ENCODE assay signal across 18 cellular contexts in the genomic region with DNA sequence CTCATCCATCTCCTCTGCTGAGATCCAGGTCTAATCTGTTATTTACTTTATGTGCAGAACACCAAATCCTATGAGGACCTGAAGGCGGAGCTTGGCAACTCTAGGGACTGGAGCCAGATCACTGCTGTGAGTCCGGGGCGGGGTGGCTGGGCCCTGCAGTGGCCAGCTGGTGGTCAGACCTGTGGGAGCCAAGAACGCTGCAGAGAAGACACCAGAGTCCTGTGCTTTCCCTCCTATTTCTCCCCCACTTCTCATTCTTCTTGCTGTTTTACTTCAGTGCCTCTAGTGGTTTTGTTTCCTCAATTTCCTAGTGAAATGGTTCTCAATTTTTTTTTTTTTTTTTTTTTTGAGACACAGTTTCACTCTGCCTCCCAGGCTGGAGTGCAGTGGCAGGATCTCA. TPM values are rescaled to one million over a fixed set of nuclear protein-coding genes. Genes with fewer than 3 reads are reported as not detected.
A peak's percentile ranks its signal among the peaks of the same experiment; 100 is the strongest.
DNase-seq lines count a peak whose midpoint lies in the region; ATAC-seq and TF ChIP-seq lines count a peak whose summit lies in the region.
"Had no signal": no experiment of that assay in that cellular context is flagged by ENCODE, and none has a peak within 500 bp of the region (broad histone marks: within the 10 kb centered on the region; RNA-seq: fewer than 3 reads in every experiment).

No MANE protein-coding gene starts in this region.

- H3K4me2 ChIP-seq in mesenchymal stem cell (ENCODE audit: low read length, poor library complexity, severe bottlenecking), result no peak overlapping the region

- no peak overlapping the region for H2BK5ac ChIP-seq in mesenchymal stem cell (ENCODE audit: low read depth, low read length, poor library complexity, severe bottlenecking)

- H3K27ac ChIP-seq in VCaP (peak overlapping the region; percentile 57), mesenchymal stem cell (ENCODE audit: low read length, poor library complexity, severe bottlenecking) (no peak overlapping the region), esophagus muscularis mucosa (replicated peaks in 1 of 4) (no peak overlapping the region)
- H3K27ac ChIP-seq: gastrocnemius medialis had no signal

- H2AK5ac ChIP-seq in mesenchymal stem cell (ENCODE audit: low read length, severe bottlenecking), result no peak overlapping the region

- H3K36me3 ChIP-seq in mesenchymal stem cell (ENCODE audit: control insufficient read depth in 1 of 2, insufficient read depth in 2 of 2, low read depth in 1 of 2, low read length in 2 of 2) (no peaks in the 10 kb centered on the region), esophagus muscularis mucosa (no peaks in the 10 kb centered on the region)
- H3K36me3 ChIP-seq: gastrocnemius medialis had no signal

- no peak overlapping the region for H3K4ac ChIP-seq in mesenchymal stem cell (ENCODE audit: low read depth in 1 of 2, low read length in 2 of 2)

- TF ChIP-seq CTCF in VCaP (conservative IDR thresholded peaks at IDR 0.05) (no peak), esophagus muscularis mucosa (IDR thresholded peaks at IDR 0.05) (no peak)

- DNase-seq in Right ventricle myocardium inferior (ENCODE audit: missing footprints) (peak; percentile 69), cardiac septum (ENCODE audit: low spot score) (no peak), mesenchymal stem cell (peak; percentile 22), DMS114 treated with DMSO at 0.1 percent for 48 hours (lab: John Stamatoyannopoulos, UW; ENCODE audit: unreplicated experiment) (no peak), esophagus muscularis mucosa (ENCODE audit: extremely low spot score) (no peak)
- no peak for DNase-seq in activated naive CD4-positive, alpha-beta T cell treated with anti-CD3 and anti-CD28 coated beads, Interleukin-2, amount 10 ng/mL, durations not matched to agents 7 days and 5 days
- DNase-seq: activated B cell treated with CpG ODN at 0.5 μM for 24 hours, endodermal cell, gastrocnemius medialis, immature natural killer cell, NCI-H1105 treated with DMSO at 0.1 percent for 48 hours, posterior cingulate gyrus, T-cell, trophoblast cell had no signal

- no peak for TF ChIP-seq EP300 in esophagus muscularis mucosa (IDR thresholded peaks at IDR 0.05)

- 93% methylated on average over 3 of the region's 4 CpGs for WGBS in mesenchymal stem cell
- WGBS in esophagus muscularis mucosa, result 49% methylated on average over 4 of the region's 4 CpGs

- H3K27me3 Mint-ChIP-seq in activated naive CD4-positive, alpha-beta T cell treated with anti-CD3 and anti-CD28 coated beads, Interleukin-2, amount 10 ng/mL, durations not matched to agents 7 days and 5 days, result peaks cover 10% of the 10 kb centered on the region
- H3K27me3 Mint-ChIP-seq: activated B cell treated with CpG ODN at 0.5 μM for 24 hours, T-cell had no signal

- H3K4me1 Mint-ChIP-seq in activated naive CD4-positive, alpha-beta T cell treated with anti-CD3 and anti-CD28 coated beads, Interleukin-2, amount 10 ng/mL, durations not matched to agents 7 days and 5 days, result no peaks in the 10 kb centered on the region
- H3K4me1 Mint-ChIP-seq: endodermal cell, immature natural killer cell, T-cell had no signal

- CTCF ChIA-PET in activated naive CD4-positive, alpha-beta T cell treated with anti-CD3 and anti-CD28 coated beads, Interleukin-2, amount 10 ng/mL, durations not matched to agents 7 days and 5 days (lab: Charles Lee), result no interaction called here

- no peak overlapping the region for H2BK12ac ChIP-seq in mesenchymal stem cell (ENCODE audit: low read length in 2 of 2)

- no peak overlapping the region for H2AFZ ChIP-seq in mesenchymal stem cell (ENCODE audit: low read depth, low read length)

- H4K8ac ChIP-seq in mesenchymal stem cell (ENCODE audit: low read length), result no peak overlapping the region

- H3K4me3 ChIP-seq in mesenchymal stem cell (ENCODE audit: insufficient read depth in 1 of 2, low read depth in 1 of 2, low read length in 2 of 2) (no peak overlapping the region), esophagus muscularis mucosa (no peak overlapping the region)
- H3K4me3 ChIP-seq: gastrocnemius medialis had no signal

- no peak overlapping the region for H3K14ac ChIP-seq in mesenchymal stem cell (ENCODE audit: low read length in 2 of 2)

- H3K36me3 Mint-ChIP-seq in activated naive CD4-positive, alpha-beta T cell treated with anti-CD3 and anti-CD28 coated beads, Interleukin-2, amount 10 ng/mL, durations not matched to agents 7 days and 5 days, result no peaks in the 10 kb centered on the region
- H3K36me3 Mint-ChIP-seq: activated naive CD4-positive, alpha-beta T cell treated with anti-CD3 and anti-CD28 coated beads, Interleukin-2, amount 50 U/mL, for 72 hours; T-cell had no signal

- H3K23ac ChIP-seq in mesenchymal stem cell (ENCODE audit: low read length in 2 of 2), result no peak overlapping the region

- no peak overlapping the region for H2BK15ac ChIP-seq in mesenchymal stem cell (ENCODE audit: low read depth, poor library complexity, severe bottlenecking)

- H3K9me3 ChIP-seq in mesenchymal stem cell (ENCODE audit: control insufficient read depth, low read length) (no peaks in the 10 kb centered on the region), esophagus muscularis mucosa (no peaks in the 10 kb centered on the region)
- H3K9me3 ChIP-seq: gastrocnemius medialis had no signal

- H3K79me1 ChIP-seq in mesenchymal stem cell (replicated peaks; ENCODE audit: low read length, poor library complexity, severe bottlenecking), result no peaks in the 10 kb centered on the region

- no peaks in the 10 kb centered on the region for H3K9me3 Mint-ChIP-seq in activated naive CD4-positive, alpha-beta T cell treated with anti-CD3 and anti-CD28 coated beads, Interleukin-2, amount 10 ng/mL, durations not matched to agents 7 days and 5 days
- H3K9me3 Mint-ChIP-seq: activated B cell treated with CpG ODN at 0.5 μM for 24 hours; activated naive CD4-positive, alpha-beta T cell treated with anti-CD3 and anti-CD28 coated beads, Interleukin-2, amount 50 U/mL, for 72 hours; endodermal cell; immature natural killer cell; T-cell had no signal

- H3K18ac ChIP-seq in mesenchymal stem cell (ENCODE audit: low read depth in 1 of 2, low read length in 2 of 2), result no peak overlapping the region

- H3K4me3 Mint-ChIP-seq in activated naive CD4-positive, alpha-beta T cell treated with anti-CD3 and anti-CD28 coated beads, Interleukin-2, amount 10 ng/mL, durations not matched to agents 7 days and 5 days, result no peak overlapping the region
- H3K4me3 Mint-ChIP-seq: activated B cell treated with CpG ODN at 0.5 μM for 24 hours, endodermal cell, immature natural killer cell, T-cell had no signal

- H2BK120ac ChIP-seq in mesenchymal stem cell (ENCODE audit: low read depth, low read length), result no peak overlapping the region

- H3K4me1 ChIP-seq in mesenchymal stem cell (ENCODE audit: control insufficient read depth, insufficient read depth, low read depth, low read length), result no peaks in the 10 kb centered on the region
- H3K4me1 ChIP-seq in esophagus muscularis mucosa, result peaks cover 0 to 4% (median 0%) of the 10 kb centered on the region in 4 donors
- H3K4me1 ChIP-seq: gastrocnemius medialis had no signal

- no peaks in the 10 kb centered on the region for H3K27me3 ChIP-seq in mesenchymal stem cell (ENCODE audit: control insufficient read depth in 1 of 2, insufficient read depth in 1 of 2, low read length in 2 of 2)
- no peaks in the 10 kb centered on the region for H3K27me3 ChIP-seq in esophagus muscularis mucosa
- H3K27me3 ChIP-seq: gastrocnemius medialis had no signal

- H3K27ac Mint-ChIP-seq in activated naive CD4-positive, alpha-beta T cell treated with anti-CD3 and anti-CD28 coated beads, Interleukin-2, amount 10 ng/mL, durations not matched to agents 7 days and 5 days, result no peak overlapping the region
- H3K27ac Mint-ChIP-seq: activated B cell treated with CpG ODN at 0.5 μM for 24 hours, endodermal cell, immature natural killer cell, T-cell had no signal

- H4K91ac ChIP-seq in mesenchymal stem cell (ENCODE audit: low read length), result no peak overlapping the region

- no peak overlapping the region for H3K9ac ChIP-seq in mesenchymal stem cell (ENCODE audit: low read length)

- TF ChIP-seq POLR2A in esophagus muscularis mucosa (IDR thresholded peaks at IDR 0.05; ENCODE audit: low read depth), result no peak

- ATAC-seq in Right ventricle myocardium inferior (peak; percentile 50), GM18861 (IDR thresholded peaks at IDR 0.05; ENCODE audit: unreplicated experiment) (no peak)
- ATAC-seq: activated naive CD4-positive, alpha-beta T cell treated with anti-CD3 and anti-CD28 coated beads, Interleukin-2, amount 50 U/mL, for 72 hours; gastrocnemius medialis; T-cell had no signal

- intact Hi-C loops in Right ventricle myocardium inferior (cut with DNase I), result no loop called here
- intact Hi-C loops in cardiac septum (cut with DNase I), result no loop called here
- intact Hi-C loops in esophagus muscularis mucosa (cut with DNase I), result no loop called here

RNA-seq across cellular contexts. Expression of a gene that starts 19.7 kb away (rescaled TPM):
- total RNA-seq in Right ventricle myocardium inferior, result not detected
- not detected for total RNA-seq in cardiac septum
- not detected for polyA plus RNA-seq in mesenchymal stem cell (2013, experiment 1 of 2)
- polyA plus RNA-seq in mesenchymal stem cell (2013, experiment 2 of 2), result under 0.01 TPM
- under 1 TPM in 1 of 4 donors, not detected in 3; 0.86 TPM for total RNA-seq in esophagus muscularis mucosa
- total RNA-seq: A172; activated naive CD4-positive, alpha-beta T cell treated with anti-CD3 and anti-CD28 coated beads, Interleukin-2, amount 50 U/mL, for 72 hours had no signal

RNA-seq across cellular contexts. Expression of a gene that starts 38.9 kb away (rescaled TPM):
- total RNA-seq in Right ventricle myocardium inferior (101 TPM), cardiac septum (100 TPM), esophagus muscularis mucosa (100 to 1,000 TPM; 121 to 176 (median 137) TPM)
- 65.2 TPM for polyA plus RNA-seq in mesenchymal stem cell (2013, experiment 1 of 2)
- 63.8 TPM for polyA plus RNA-seq in mesenchymal stem cell (2013, experiment 2 of 2)

RNA-seq across cellular contexts. Expression of a gene that starts 56.5 kb away (rescaled TPM):
- total RNA-seq in Right ventricle myocardium inferior (5.4 TPM), cardiac septum (6.4 TPM), esophagus muscularis mucosa (10 to 100 TPM in 2 of 4 donors, 1 to 10 TPM in 2; 5.6 to 38.1 (median 20.7) TPM)
- polyA plus RNA-seq in mesenchymal stem cell (2013, experiment 1 of 2), result 0.10 TPM
- 0.10 TPM for polyA plus RNA-seq in mesenchymal stem cell (2013, experiment 2 of 2)
- total RNA-seq: A172; activated naive CD4-positive, alpha-beta T cell treated with anti-CD3 and anti-CD28 coated beads, Interleukin-2, amount 50 U/mL, for 72 hours had no signal

Comparison
In these comparisons a context has a peak if more than half of its experiments do, and no peak if none do; other contexts are left out.
1. DNase-seq: peak in Right ventricle myocardium inferior (single experiment) and mesenchymal stem cell (single experiment); none in cardiac septum (single experiment), DMS114 treated with DMSO at 0.1 percent for 48 hours (single experiment), activated naive CD4-positive, alpha-beta T cell treated with anti-CD3 and anti-CD28 coated beads, Interleukin-2, amount 10 ng/mL, durations not matched to agents 7 days and 5 days (single experiment) and esophagus muscularis mucosa (single experiment).